ENCODE assay signal across 2 cellular contexts in the genomic region with DNA sequence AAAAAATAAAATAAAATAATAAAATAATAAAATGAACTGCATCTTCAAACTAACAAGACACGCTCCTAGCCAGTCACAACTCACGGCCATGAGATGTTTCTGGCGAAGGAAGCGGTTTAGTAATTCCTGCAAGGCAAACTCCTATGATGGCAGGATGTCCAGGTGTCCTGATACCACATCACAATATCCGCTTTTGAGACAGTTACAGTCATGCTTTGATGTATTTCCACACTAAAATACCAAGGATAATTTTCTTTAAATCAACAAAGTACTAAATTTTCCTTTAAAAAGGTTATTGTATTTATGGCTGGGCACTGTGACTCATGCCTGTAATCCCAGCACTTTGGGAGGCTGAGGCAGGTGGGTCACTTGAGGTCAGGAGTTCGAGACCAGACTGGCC. TPM values are rescaled to one million over a fixed set of nuclear protein-coding genes. Genes with fewer than 3 reads are reported as not detected.
"Had no signal": no experiment of that assay in that cellular context is flagged by ENCODE, and none has a peak within 500 bp of the region (broad histone marks: within the 10 kb centered on the region; RNA-seq: fewer than 3 reads in every experiment).

No MANE protein-coding gene starts in this region.

RNA-seq across cellular contexts. Expression of a gene that starts 9.6 kb away (rescaled TPM):
- total RNA-seq: G401 had no signal
- polyA plus RNA-seq: GM12878 had no signal

RNA-seq across cellular contexts. Expression of a gene that starts 34.2 kb away (rescaled TPM):
- total RNA-seq: G401 had no signal
- polyA plus RNA-seq: GM12878 had no signal
